Comparison of ENCODE assay signal across 15 cellular contexts in genomic region chr18:3257627-3258120, GRCh38. TPM values are rescaled to one million over a fixed set of nuclear protein-coding genes. Genes with fewer than 3 reads are reported as not detected.
DNase-seq lines count a peak whose midpoint lies in the region; FAIRE-seq and TF ChIP-seq lines count a peak whose summit lies in the region.
"Had no signal": no experiment of that assay in that cellular context is flagged by ENCODE, and none has a peak within 500 bp of the region (broad histone marks: within the 10 kb centered on the region; RNA-seq: fewer than 3 reads in every experiment).

No MANE protein-coding gene starts in this region.

- no peak overlapping the region for H2BK5ac ChIP-seq in mesenchymal stem cell (ENCODE audit: low read depth, low read length, poor library complexity, severe bottlenecking)

- H3K18ac ChIP-seq in mesenchymal stem cell (ENCODE audit: low read depth in 1 of 2, low read length in 2 of 2): no peak overlapping the region

- H4K91ac ChIP-seq in mesenchymal stem cell (ENCODE audit: low read length): no peak overlapping the region

- TF ChIP-seq POLR2A in transverse colon (IDR thresholded peaks at IDR 0.05): no peak

- peaks cover 84% of the 10 kb centered on the region for H3K4me1 Mint-ChIP-seq in activated naive CD4-positive, alpha-beta T cell treated with anti-CD3 and anti-CD28 coated beads, Interleukin-2, amount 10 ng/mL, durations not matched to agents 7 days and 5 days
- peaks cover 81% of the 10 kb centered on the region for H3K4me1 Mint-ChIP-seq in activated T-helper 1 cell treated with anti-CD3 and anti-CD28 coated beads, Interleukin-12 subunit alpha, Interleukin-12 subunit beta, Interleukin-2, Interleukin-4 antibody, amounts not matched to agents 30 ng/mL and 10 ng/mL and 1 ng/mL, durations not matched to agents 14 hours and 24 hours and 36 hours (ENCODE audit: low read depth)

- no peak overlapping the region for H3K4ac ChIP-seq in mesenchymal stem cell (ENCODE audit: low read depth in 1 of 2, low read length in 2 of 2)

- no peak overlapping the region for H3K14ac ChIP-seq in mesenchymal stem cell (ENCODE audit: low read length in 2 of 2)

- H3K9me3 ChIP-seq in mesenchymal stem cell (ENCODE audit: control insufficient read depth, low read length): no peaks in the 10 kb centered on the region
- H3K9me3 ChIP-seq in transverse colon: no peaks in the 10 kb centered on the region

- no peak overlapping the region for H2BK12ac ChIP-seq in mesenchymal stem cell (ENCODE audit: low read length in 2 of 2)

- H3K4me1 ChIP-seq in mesenchymal stem cell (ENCODE audit: control insufficient read depth, insufficient read depth, low read depth, low read length): peaks cover 7% of the 10 kb centered on the region
- H3K4me1 ChIP-seq in transverse colon: peaks cover 14 to 47% (median 18%) of the 10 kb centered on the region in 4 donors

- TF ChIP-seq EP300 in transverse colon (IDR thresholded peaks at IDR 0.05; ENCODE audit: low read depth): no peak

- H3K27ac ChIP-seq in mesenchymal stem cell (ENCODE audit: low read length, poor library complexity, severe bottlenecking) (peak overlapping the region; percentile 29), transverse colon (peak overlapping the region; percentile 43 to 73 (median 62))

- in situ Hi-C loops in transverse colon (cut with MboI; ENCODE audit: low pct_ligation_motif_present in 1 of 4, low pct_unique_long_range_greater_than_20kb in 1 of 4, low sequenced_read_pairs in 3 of 4): no loop called here

- H2BK120ac ChIP-seq in mesenchymal stem cell (ENCODE audit: low read depth, low read length): no peak overlapping the region

- no peak overlapping the region for H2AFZ ChIP-seq in mesenchymal stem cell (ENCODE audit: low read depth, low read length)

- no peak overlapping the region for H2BK15ac ChIP-seq in mesenchymal stem cell (ENCODE audit: low read depth, poor library complexity, severe bottlenecking)

- no peaks in the 10 kb centered on the region for H3K9me3 Mint-ChIP-seq in activated naive CD4-positive, alpha-beta T cell treated with anti-CD3 and anti-CD28 coated beads, Interleukin-2, amount 10 ng/mL, durations not matched to agents 7 days and 5 days
- H3K9me3 Mint-ChIP-seq in activated T-helper 1 cell treated with anti-CD3 and anti-CD28 coated beads, Interleukin-12 subunit alpha, Interleukin-12 subunit beta, Interleukin-2, Interleukin-4 antibody, amounts not matched to agents 30 ng/mL and 10 ng/mL and 1 ng/mL, durations not matched to agents 14 hours and 24 hours and 36 hours: no peaks in the 10 kb centered on the region

- H3K4me3 ChIP-seq in mesenchymal stem cell (ENCODE audit: insufficient read depth in 1 of 2, low read depth in 1 of 2, low read length in 2 of 2) (no peak overlapping the region), transverse colon (no peak overlapping the region)

- 94% methylated on average over 2 of the region's 2 CpGs for WGBS in mesenchymal stem cell
- 88% methylated on average over 2 of the region's 2 CpGs for WGBS in transverse colon (ENCODE audit: low coverage in 1 of 2), 2 donors

- peaks cover 70% of the 10 kb centered on the region for H3K36me3 Mint-ChIP-seq in activated naive CD4-positive, alpha-beta T cell treated with anti-CD3 and anti-CD28 coated beads, Interleukin-2, amount 10 ng/mL, durations not matched to agents 7 days and 5 days
- H3K36me3 Mint-ChIP-seq in activated T-helper 1 cell treated with anti-CD3 and anti-CD28 coated beads, Interleukin-12 subunit alpha, Interleukin-12 subunit beta, Interleukin-2, Interleukin-4 antibody, amounts not matched to agents 30 ng/mL and 10 ng/mL and 1 ng/mL, durations not matched to agents 14 hours and 24 hours and 36 hours (ENCODE audit: low read depth): peaks cover 51% of the 10 kb centered on the region

- no peak overlapping the region for H3K9ac ChIP-seq in mesenchymal stem cell (ENCODE audit: low read length)

- peaks cover 7% of the 10 kb centered on the region for H3K79me1 ChIP-seq in mesenchymal stem cell (replicated peaks; ENCODE audit: low read length, poor library complexity, severe bottlenecking)

- H3K27me3 ChIP-seq in mesenchymal stem cell (ENCODE audit: control insufficient read depth in 1 of 2, insufficient read depth in 1 of 2, low read length in 2 of 2) (no peaks in the 10 kb centered on the region), transverse colon (no peaks in the 10 kb centered on the region)

- no peak overlapping the region for H3K4me3 Mint-ChIP-seq in activated naive CD4-positive, alpha-beta T cell treated with anti-CD3 and anti-CD28 coated beads, Interleukin-2, amount 10 ng/mL, durations not matched to agents 7 days and 5 days
- peak overlapping the region; percentile 3 for H3K4me3 Mint-ChIP-seq in activated T-helper 1 cell treated with anti-CD3 and anti-CD28 coated beads, Interleukin-12 subunit alpha, Interleukin-12 subunit beta, Interleukin-2, Interleukin-4 antibody, amounts not matched to agents 30 ng/mL and 10 ng/mL and 1 ng/mL, durations not matched to agents 14 hours and 24 hours and 36 hours

- CTCF ChIA-PET in activated naive CD4-positive, alpha-beta T cell treated with anti-CD3 and anti-CD28 coated beads, Interleukin-2, amount 10 ng/mL, durations not matched to agents 7 days and 5 days (lab: Charles Lee): no interaction called here

- no peak overlapping the region for H2AK5ac ChIP-seq in mesenchymal stem cell (ENCODE audit: low read length, severe bottlenecking)

- no peak for TF ChIP-seq CTCF in transverse colon (IDR thresholded peaks at IDR 0.05)
- TF ChIP-seq CTCF in D721Med (IDR thresholded peaks at IDR 0.05; ENCODE audit: insufficient read depth, missing control alignments): no peak

- H3K36me3 ChIP-seq in mesenchymal stem cell (ENCODE audit: control insufficient read depth in 1 of 2, insufficient read depth in 2 of 2, low read depth in 1 of 2, low read length in 2 of 2): peaks cover 18 to 69% of the 10 kb centered on the region in 2 experiments
- peaks cover 0 to 49% (median 20%) of the 10 kb centered on the region in 4 donors for H3K36me3 ChIP-seq in transverse colon

- peak overlapping the region; percentile 69 for H3K27ac Mint-ChIP-seq in activated naive CD4-positive, alpha-beta T cell treated with anti-CD3 and anti-CD28 coated beads, Interleukin-2, amount 10 ng/mL, durations not matched to agents 7 days and 5 days
- peak overlapping the region; percentile 71 for H3K27ac Mint-ChIP-seq in activated T-helper 1 cell treated with anti-CD3 and anti-CD28 coated beads, Interleukin-12 subunit alpha, Interleukin-12 subunit beta, Interleukin-2, Interleukin-4 antibody, amounts not matched to agents 30 ng/mL and 10 ng/mL and 1 ng/mL, durations not matched to agents 14 hours and 24 hours and 36 hours

- no peak overlapping the region for H4K8ac ChIP-seq in mesenchymal stem cell (ENCODE audit: low read length)

- DNase-seq in activated naive CD4-positive, alpha-beta T cell treated with anti-CD3 and anti-CD28 coated beads, Interleukin-2, amount 10 ng/mL, durations not matched to agents 7 days and 5 days: no peak
- DNase-seq in activated naive CD4-positive, alpha-beta T cell treated with Interleukin-2 at 50 U/mL for 16 hours: no peak
- DNase-seq in activated T-helper 1 cell treated with anti-CD3 and anti-CD28 coated beads, Interleukin-12 subunit alpha, Interleukin-12 subunit beta, Interleukin-2, Interleukin-4 antibody, amounts not matched to agents 30 ng/mL and 10 ng/mL and 1 ng/mL, durations not matched to agents 14 hours and 24 hours and 36 hours (ENCODE audit: low spot score): no peak
- DNase-seq in mesenchymal stem cell (no peak), transverse colon (no peak), NCI-H2107 (lab: John Stamatoyannopoulos, UW) (no peak), D721Med (ENCODE audit: insufficient read length, low spot score) (no peak)
- DNase-seq in stimulated activated naive CD4-positive, alpha-beta T cell (lab: John Stamatoyannopoulos, UW): no peak
- DNase-seq: activated gamma-delta T cell; effector CD8-positive, alpha-beta T cell; GDM1; MM.1S; NK-92 treated with Interleukin-12 subunit alpha and Interleukin-12 subunit beta, amount 100 ng/mL, for 24 hours; stimulated activated CD4-positive, alpha-beta T cell treated with anti-CD3 and anti-CD28 coated beads, Interleukin-1b, Interleukin-23, amount 100 ng/mL, for 48 hours had no signal

- H3K27me3 Mint-ChIP-seq in activated naive CD4-positive, alpha-beta T cell treated with anti-CD3 and anti-CD28 coated beads, Interleukin-2, amount 10 ng/mL, durations not matched to agents 7 days and 5 days: no peaks in the 10 kb centered on the region
- H3K27me3 Mint-ChIP-seq in activated T-helper 1 cell treated with anti-CD3 and anti-CD28 coated beads, Interleukin-12 subunit alpha, Interleukin-12 subunit beta, Interleukin-2, Interleukin-4 antibody, amounts not matched to agents 30 ng/mL and 10 ng/mL and 1 ng/mL, durations not matched to agents 14 hours and 24 hours and 36 hours (ENCODE audit: insufficient read depth): no peaks in the 10 kb centered on the region

- no peak overlapping the region for H3K23ac ChIP-seq in mesenchymal stem cell (ENCODE audit: low read length in 2 of 2)

- H3K4me2 ChIP-seq in mesenchymal stem cell (ENCODE audit: low read length, poor library complexity, severe bottlenecking): no peak overlapping the region

- FAIRE-seq in D721Med (lab: Jason Lieb, UNC): no peak
- FAIRE-seq: H54 had no signal

- intact Hi-C loops in activated T-helper 1 cell treated with anti-CD3 and anti-CD28 coated beads, Interleukin-12 subunit alpha, Interleukin-12 subunit beta, Interleukin-2, Interleukin-4 antibody, amounts not matched to agents 30 ng/mL and 10 ng/mL and 1 ng/mL, durations not matched to agents 14 hours and 24 hours and 36 hours (cut with micrococcal nuclease): no loop called here
- intact Hi-C loops in transverse colon (cut with DNase I; ENCODE audit: low total_unique reads): no loop called here

RNA-seq across cellular contexts. Expression of gene MYL12B, which starts 4.3 kb away (rescaled TPM):
- total RNA-seq in activated T-helper 1 cell treated with anti-CD3 and anti-CD28 coated beads, Interleukin-12 subunit alpha, Interleukin-12 subunit beta, Interleukin-2, Interleukin-4 antibody, amounts not matched to agents 30 ng/mL and 10 ng/mL and 1 ng/mL, durations not matched to agents 14 hours and 24 hours and 36 hours: 234 and 235 TPM in 2 replicates
- 460 TPM for polyA plus RNA-seq in mesenchymal stem cell (2013, experiment 1 of 2)
- 471 TPM for polyA plus RNA-seq in mesenchymal stem cell (2013, experiment 2 of 2)
- 100 to 1,000 TPM in 3 of 4 donors, 10 to 100 TPM in 1; 78.2 to 558 (median 337) TPM for total RNA-seq in transverse colon

RNA-seq across cellular contexts. Expression of gene MYL12A, which starts 10.1 kb away (rescaled TPM):
- 330 and 334 TPM in 2 replicates for total RNA-seq in activated T-helper 1 cell treated with anti-CD3 and anti-CD28 coated beads, Interleukin-12 subunit alpha, Interleukin-12 subunit beta, Interleukin-2, Interleukin-4 antibody, amounts not matched to agents 30 ng/mL and 10 ng/mL and 1 ng/mL, durations not matched to agents 14 hours and 24 hours and 36 hours
- polyA plus RNA-seq in mesenchymal stem cell (2013, experiment 1 of 2): 689 TPM
- 719 TPM for polyA plus RNA-seq in mesenchymal stem cell (2013, experiment 2 of 2)
- 100 to 1,000 TPM; 257 to 511 (median 338) TPM for total RNA-seq in transverse colon

RNA-seq across cellular contexts. Expression of gene MYOM1, which starts 37.9 kb away (rescaled TPM):
- 0.22 and 1.4 TPM in 2 replicates for total RNA-seq in activated T-helper 1 cell treated with anti-CD3 and anti-CD28 coated beads, Interleukin-12 subunit alpha, Interleukin-12 subunit beta, Interleukin-2, Interleukin-4 antibody, amounts not matched to agents 30 ng/mL and 10 ng/mL and 1 ng/mL, durations not matched to agents 14 hours and 24 hours and 36 hours
- polyA plus RNA-seq in mesenchymal stem cell (2013, experiment 1 of 2): 0.11 TPM
- 0.03 TPM for polyA plus RNA-seq in mesenchymal stem cell (2013, experiment 2 of 2)
- total RNA-seq in transverse colon: 10 to 100 TPM in 1 of 4 donors, 1 to 10 TPM in 3; 6.0 to 30.4 (median 7.7) TPM
